In the genomic region with DNA sequence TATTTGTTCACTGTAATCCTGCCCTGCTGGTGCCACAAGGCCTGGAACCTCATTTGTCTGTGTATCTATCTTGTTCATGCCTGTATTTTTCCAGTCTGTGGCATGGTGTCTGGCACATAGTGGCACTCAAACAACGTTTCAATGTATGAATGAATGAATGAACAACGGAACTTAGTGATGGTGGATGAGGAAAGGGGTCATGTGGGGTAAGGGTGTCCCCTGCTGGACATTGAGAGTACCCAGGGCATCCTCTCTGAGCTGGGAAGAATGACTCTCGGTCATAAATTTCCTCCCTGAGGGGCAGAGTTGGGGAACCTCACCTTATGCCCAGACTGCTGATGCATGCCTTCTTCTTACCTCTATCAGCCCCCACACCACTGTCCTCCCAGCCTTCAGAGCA, we compare ENCODE assay signal across 8 cellular contexts. TPM values are rescaled to one million over a fixed set of nuclear protein-coding genes. Genes with fewer than 3 reads are reported as not detected.
DNase-seq lines count a peak whose midpoint lies in the region; ATAC-seq, FAIRE-seq and TF ChIP-seq lines count a peak whose summit lies in the region.

No MANE protein-coding gene starts in this region.

- no peaks in the 10 kb centered on the region for H3F3A ChIP-seq in PC-3 (ENCODE audit: low read length, unreplicated experiment)

- H3K27me3 ChIP-seq in PC-3 (ENCODE audit: low read length) (no peaks in the 10 kb centered on the region), lower lobe of right lung (ENCODE audit: low read depth) (no peaks in the 10 kb centered on the region)

- CTCF ChIA-PET in PC-3 (lab: Charles Lee) = interaction anchor here (0.5 to 1.1 kb wide), 6 partner anchors 13 to 496 kb away, joined by 3 to 10 read pairs (median 4); no protein-coding TSS in a partner anchor

- H3K9me2 ChIP-seq in PC-3 (replicated peaks; ENCODE audit: low read length) = no peaks in the 10 kb centered on the region

- no peak for FAIRE-seq in GM12892 (lab: Jason Lieb, UNC)

- DNase-seq in ACHN = peak; percentile 53
- peak; percentile 26 for DNase-seq in GM04504 (ENCODE audit: low read depth)
- DNase-seq in PC-3 = peak; percentile 73
- DNase-seq in amniotic epithelial cell (ENCODE audit: low read depth) = peak; percentile 74
- DNase-seq in lower lobe of right lung = no peak
- DNase-seq in GM12892 (ENCODE audit: insufficient read length) = no peak

- TF ChIP-seq CTCF in PC-3 (conservative IDR thresholded peaks at IDR 0.05; ENCODE audit: low read depth, low read length) (peak; percentile 91), lower lobe of right lung (IDR thresholded peaks at IDR 0.05) (peak; percentile 36)

- BruUV-seq in PC-3 (replicated peaks; lab: Mats Ljungman, UMichigan) = no TSS peak

- POLR2A ChIA-PET in PC-3 (lab: Charles Lee; ENCODE audit: unreplicated experiment) = no interaction called here

- no peak overlapping the region for H3K27ac ChIP-seq in PC-3 (ENCODE audit: low read length)
- H3K27ac ChIP-seq in lower lobe of right lung = no peak overlapping the region

- peak overlapping the region; percentile 24; the same call in 1 of the 2 replicates for H2AFZ ChIP-seq in PC-3 (ENCODE audit: low read length)

- no peaks in the 10 kb centered on the region for H4K20me1 ChIP-seq in PC-3 (ENCODE audit: low read length)

- peaks cover 20% of the 10 kb centered on the region for H3K4me1 ChIP-seq in PC-3 (ENCODE audit: insufficient read depth, low read length)
- H3K4me1 ChIP-seq in lower lobe of right lung = no peaks in the 10 kb centered on the region

- no peak overlapping the region for H3K4me3 ChIP-seq in PC-3 (ENCODE audit: low read length)
- H3K4me3 ChIP-seq in lower lobe of right lung = no peak overlapping the region

- in situ Hi-C loops in ACHN (cut with HindIII; ENCODE audit: low pct_ligation_motif_present, low pct_unique_long_range_greater_than_20kb, low sequenced_read_pairs) = no loop called here

- no peak overlapping the region for H3K4me2 ChIP-seq in PC-3 (ENCODE audit: low read length)

- H3K79me2 ChIP-seq in PC-3 (ENCODE audit: low read length) = no peaks in the 10 kb centered on the region

- ATAC-seq in PC-3 (peak; percentile 79), lower lobe of right lung (peak; percentile 41 to 61), GM21825 (IDR thresholded peaks at IDR 0.05; ENCODE audit: unreplicated experiment) (no peak), HG02840 (IDR thresholded peaks at IDR 0.05; ENCODE audit: low FRiP score, unreplicated experiment) (no peak)

- intact Hi-C loops in PC-3 (cut with micrococcal nuclease) (loop anchor here (1.0 kb wide), 3 partner anchors 28 to 113 kb away; no protein-coding TSS in a partner anchor), lower lobe of right lung (cut with DNase I) (no loop called here)

- no peak for TF ChIP-seq POLR2A in GM12892 (IDR thresholded peaks at IDR 0.05; ENCODE audit: low read depth, low read length)

- H3K36me3 ChIP-seq in PC-3 (ENCODE audit: low read depth, low read length) (no peaks in the 10 kb centered on the region), lower lobe of right lung (no peaks in the 10 kb centered on the region)

- H3K9ac ChIP-seq in PC-3 (ENCODE audit: low read length) = no peak overlapping the region

- H3K9me3 ChIP-seq in PC-3 (ENCODE audit: low read length) (no peaks in the 10 kb centered on the region), lower lobe of right lung (no peaks in the 10 kb centered on the region)

RNA-seq across cellular contexts. Expression of gene ZNF683, which starts 18.9 kb away (rescaled TPM):
- total RNA-seq in PC-3 (2014; rRNA removed) (not detected in 2 replicates), lower lobe of right lung (1.2 TPM)
- not detected for polyA plus RNA-seq in GM12892 (2012; ENCODE audit: missing spikeins)

RNA-seq across cellular contexts. Expression of gene LIN28A, which starts 19.2 kb away (rescaled TPM):
- total RNA-seq in PC-3 (2014; rRNA removed) (not detected in 2 replicates), lower lobe of right lung (not detected)
- not detected for polyA plus RNA-seq in GM12892 (2012; ENCODE audit: missing spikeins)

RNA-seq across cellular contexts. Expression of gene CRYBG2, which starts 37.5 kb away (rescaled TPM):
- total RNA-seq in PC-3 (2014; rRNA removed) (15.3 and 16.1 TPM in 2 replicates), lower lobe of right lung (2.1 TPM)
- not detected for polyA plus RNA-seq in GM12892 (2012; ENCODE audit: missing spikeins)

RNA-seq across cellular contexts. Expression of gene DHDDS, which starts 40.7 kb away (rescaled TPM):
- total RNA-seq in PC-3 (2014; rRNA removed) (49.6 and 52.8 TPM in 2 replicates), lower lobe of right lung (37.2 TPM)
- polyA plus RNA-seq in GM12892 (2012; ENCODE audit: missing spikeins) = 26.1 TPM

Comparison
In these comparisons a context has a peak if more than half of its experiments do, and no peak if none do; other contexts are left out.
1. DNase-seq: peak in ACHN (single experiment), GM04504 (single experiment), PC-3 (single experiment) and amniotic epithelial cell (single experiment); none in lower lobe of right lung (single experiment) and GM12892 (single experiment).
2. ATAC-seq: peak in PC-3 (single experiment) and lower lobe of right lung (2 of 2); none in GM21825 (single experiment) and HG02840 (single experiment).